Comparison of ENCODE assay signal across 1 cellular context in genomic region chr6:26058477-26059033, GRCh38. TPM values are rescaled to one million over a fixed set of nuclear protein-coding genes. Genes with fewer than 3 reads are reported as not detected.
"Had no signal": no experiment of that assay in that cellular context is flagged by ENCODE, and none has a peak within 500 bp of the region (broad histone marks: within the 10 kb centered on the region; RNA-seq: fewer than 3 reads in every experiment).

No MANE protein-coding gene starts in this region.

RNA-seq across cellular contexts. Expression of gene HFE, which starts 28.7 kb away (rescaled TPM):
- total RNA-seq: PC-3 had no signal
